9 cellular contexts compared by ENCODE assay signal in genomic region chr10:69553328-69553727, GRCh38. TPM values are rescaled to one million over a fixed set of nuclear protein-coding genes. Genes with fewer than 3 reads are reported as not detected.
"Had no signal": no experiment of that assay in that cellular context is flagged by ENCODE, and none has a peak within 500 bp of the region (broad histone marks: within the 10 kb centered on the region; RNA-seq: fewer than 3 reads in every experiment).

No MANE protein-coding gene starts in this region.

- DNase-seq: GDM1, GF-D8 had no signal

- FAIRE-seq: G401.6, GM12878, GM12891, GM12892, GM18507, GM19239 had no signal

- H3K4me3 ChIP-seq: GM12878 had no signal

- ATAC-seq: GM12878 had no signal

RNA-seq across cellular contexts. Expression of gene NEUROG3, which starts 19.9 kb away (rescaled TPM):
- total RNA-seq: G401, GM12878 had no signal
- polyA plus RNA-seq: GM12878 had no signal
